1 cellular context compared by ENCODE assay signal in the genomic region with DNA sequence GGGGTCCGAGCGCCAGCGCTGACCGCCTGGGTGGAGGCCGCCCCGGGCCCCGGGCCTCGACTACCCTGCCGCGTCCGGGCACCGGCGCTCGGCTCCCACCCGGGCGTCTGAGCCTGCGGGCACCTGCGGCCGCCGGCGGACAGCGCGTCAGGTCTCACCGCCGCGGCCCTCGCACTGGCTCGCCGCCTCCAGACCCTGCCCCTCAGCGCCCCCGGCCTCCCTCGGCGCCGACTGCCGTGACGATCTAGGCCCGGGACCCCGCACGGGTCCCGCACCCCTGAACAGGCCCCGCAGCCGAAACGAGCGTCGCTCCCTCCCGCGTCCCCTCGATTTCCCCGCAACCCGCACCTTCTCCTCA.
A peak's percentile ranks its signal among the peaks of the same experiment; 100 is the strongest.
TF ChIP-seq lines count a peak whose summit lies in the region.

No MANE protein-coding gene starts in this region.

TF ChIP-seq in K562, 482 proteins besides CTCF, POLR2A, EP300 and RAD21 (continued from another document and continues in another):
- TF ChIP-seq HSF4 (CRISPR knock-in tag; IDR thresholded peaks at IDR 0.05; ENCODE audit: borderline replicate concordance) (no peak), ZNF507 (tag; conservative IDR thresholded peaks at IDR 0.05) (no peak), PCBP1 (IDR thresholded peaks at IDR 0.05; ENCODE audit: low read depth, low read length, poor library complexity, severe bottlenecking) (peak; percentile 86), ATF1 (CRISPR knock-in tag; IDR thresholded peaks at IDR 0.05) (no peak), ATF1 (tag; IDR thresholded peaks at IDR 0.05) (no peak), NUFIP1 (IDR thresholded peaks at IDR 0.05; ENCODE audit: partially characterized antibody) (no peak), ZC3H8 (IDR thresholded peaks at IDR 0.05) (no peak), TEAD4 (IDR thresholded peaks at IDR 0.05; ENCODE audit: low read length) (no peak), TEAD4 (CRISPR knock-in tag; IDR thresholded peaks at IDR 0.05; ENCODE audit: borderline replicate concordance) (no peak), SREBF1 (IDR thresholded peaks at IDR 0.05; ENCODE audit: borderline replicate concordance, low read depth, low read length) (no peak), KDM5B (IDR thresholded peaks at IDR 0.05; ENCODE audit: insufficient replicate concordance, low read depth, low read length) (no peak), NFXL1 (CRISPR knock-in tag; IDR thresholded peaks at IDR 0.05) (no peak), SIN3B (IDR thresholded peaks at IDR 0.05; ENCODE audit: low read depth) (0 out of 2 replicates have a peak, but pooled peaks have one; percentile 21), TFAP4 (CRISPR knock-in tag; IDR thresholded peaks at IDR 0.05; ENCODE audit: borderline replicate concordance) (no peak), KLF13 (tag; IDR thresholded peaks at IDR 0.05; ENCODE audit: borderline replicate concordance, low read depth) (0 out of 2 replicates have a peak, but pooled peaks have one; percentile 7), HDAC3 (IDR thresholded peaks at IDR 0.05; ENCODE audit: borderline replicate concordance, partially characterized antibody) (no peak), ZNF24 (IDR thresholded peaks at IDR 0.05) (0 out of 2 replicates have a peak, but pooled peaks have one; percentile 12), ZNF23 (CRISPR knock-in tag; IDR thresholded peaks at IDR 0.05) (no peak), LCOR (CRISPR knock-in tag; IDR thresholded peaks at IDR 0.05) (no peak), NFYB (IDR thresholded peaks at IDR 0.05; ENCODE audit: extremely low read depth, insufficient read length) (no peak), BRD4 (IDR thresholded peaks at IDR 0.05) (no peak), HLTF (IDR thresholded peaks at IDR 0.05) (no peak), SUPT5H (IDR thresholded peaks at IDR 0.05) (no peak), DMBX1 (CRISPR knock-in tag; IDR thresholded peaks at IDR 0.05; ENCODE audit: borderline replicate concordance) (peak; percentile 49; the same call in 1 of the 2 replicates), ZNF124 (CRISPR knock-in tag; IDR thresholded peaks at IDR 0.05) (no peak), ZBED1 (IDR thresholded peaks at IDR 0.05) (no peak), KAT7 (CRISPR knock-in tag; IDR thresholded peaks at IDR 0.05; ENCODE audit: borderline replicate concordance) (no peak; the same call in 1 of the 2 replicates), HMBOX1 (IDR thresholded peaks at IDR 0.05) (no peak), SMAD3 (CRISPR knock-in tag; conservative IDR thresholded peaks at IDR 0.05) (no peak), STAT6 (CRISPR knock-in tag; IDR thresholded peaks at IDR 0.05) (no peak), NR2F6 (CRISPR knock-in tag; IDR thresholded peaks at IDR 0.05) (no peak), ZNF354B (CRISPR knock-in tag; IDR thresholded peaks at IDR 0.05) (no peak), HOXB6 (CRISPR knock-in tag; IDR thresholded peaks at IDR 0.05; ENCODE audit: borderline replicate concordance) (no peak), BMI1 (IDR thresholded peaks at IDR 0.05; ENCODE audit: low read length) (no peak)
- TF ChIP-seq, protein P1, sequence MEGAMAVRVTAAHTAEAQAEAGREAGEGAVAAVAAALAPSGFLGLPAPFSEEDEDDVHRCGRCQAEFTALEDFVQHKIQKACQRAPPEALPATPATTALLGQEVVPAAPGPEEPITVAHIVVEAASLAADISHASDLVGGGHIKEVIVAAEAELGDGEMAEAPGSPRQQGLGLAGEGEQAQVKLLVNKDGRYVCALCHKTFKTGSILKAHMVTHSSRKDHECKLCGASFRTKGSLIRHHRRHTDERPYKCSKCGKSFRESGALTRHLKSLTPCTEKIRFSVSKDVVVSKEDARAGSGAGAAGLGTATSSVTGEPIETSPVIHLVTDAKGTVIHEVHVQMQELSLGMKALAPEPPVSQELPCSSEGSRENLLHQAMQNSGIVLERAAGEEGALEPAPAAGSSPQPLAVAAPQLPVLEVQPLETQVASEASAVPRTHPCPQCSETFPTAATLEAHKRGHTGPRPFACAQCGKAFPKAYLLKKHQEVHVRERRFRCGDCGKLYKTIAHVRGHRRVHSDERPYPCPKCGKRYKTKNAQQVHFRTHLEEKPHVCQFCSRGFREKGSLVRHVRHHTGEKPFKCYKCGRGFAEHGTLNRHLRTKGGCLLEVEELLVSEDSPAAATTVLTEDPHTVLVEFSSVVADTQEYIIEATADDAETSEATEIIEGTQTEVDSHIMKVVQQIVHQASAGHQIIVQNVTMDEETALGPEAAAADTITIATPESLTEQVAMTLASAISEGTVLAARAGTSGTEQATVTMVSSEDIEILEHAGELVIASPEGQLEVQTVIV (CRISPR knock-in tag; IDR thresholded peaks at IDR 0.05; ENCODE audit: borderline replicate concordance), result no peak
- TF ChIP-seq, protein P2, sequence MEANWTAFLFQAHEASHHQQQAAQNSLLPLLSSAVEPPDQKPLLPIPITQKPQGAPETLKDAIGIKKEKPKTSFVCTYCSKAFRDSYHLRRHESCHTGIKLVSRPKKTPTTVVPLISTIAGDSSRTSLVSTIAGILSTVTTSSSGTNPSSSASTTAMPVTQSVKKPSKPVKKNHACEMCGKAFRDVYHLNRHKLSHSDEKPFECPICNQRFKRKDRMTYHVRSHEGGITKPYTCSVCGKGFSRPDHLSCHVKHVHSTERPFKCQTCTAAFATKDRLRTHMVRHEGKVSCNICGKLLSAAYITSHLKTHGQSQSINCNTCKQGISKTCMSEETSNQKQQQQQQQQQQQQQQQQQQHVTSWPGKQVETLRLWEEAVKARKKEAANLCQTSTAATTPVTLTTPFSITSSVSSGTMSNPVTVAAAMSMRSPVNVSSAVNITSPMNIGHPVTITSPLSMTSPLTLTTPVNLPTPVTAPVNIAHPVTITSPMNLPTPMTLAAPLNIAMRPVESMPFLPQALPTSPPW (CRISPR knock-in tag; IDR thresholded peaks at IDR 0.05), result no peak
- TF ChIP-seq, protein P3, sequence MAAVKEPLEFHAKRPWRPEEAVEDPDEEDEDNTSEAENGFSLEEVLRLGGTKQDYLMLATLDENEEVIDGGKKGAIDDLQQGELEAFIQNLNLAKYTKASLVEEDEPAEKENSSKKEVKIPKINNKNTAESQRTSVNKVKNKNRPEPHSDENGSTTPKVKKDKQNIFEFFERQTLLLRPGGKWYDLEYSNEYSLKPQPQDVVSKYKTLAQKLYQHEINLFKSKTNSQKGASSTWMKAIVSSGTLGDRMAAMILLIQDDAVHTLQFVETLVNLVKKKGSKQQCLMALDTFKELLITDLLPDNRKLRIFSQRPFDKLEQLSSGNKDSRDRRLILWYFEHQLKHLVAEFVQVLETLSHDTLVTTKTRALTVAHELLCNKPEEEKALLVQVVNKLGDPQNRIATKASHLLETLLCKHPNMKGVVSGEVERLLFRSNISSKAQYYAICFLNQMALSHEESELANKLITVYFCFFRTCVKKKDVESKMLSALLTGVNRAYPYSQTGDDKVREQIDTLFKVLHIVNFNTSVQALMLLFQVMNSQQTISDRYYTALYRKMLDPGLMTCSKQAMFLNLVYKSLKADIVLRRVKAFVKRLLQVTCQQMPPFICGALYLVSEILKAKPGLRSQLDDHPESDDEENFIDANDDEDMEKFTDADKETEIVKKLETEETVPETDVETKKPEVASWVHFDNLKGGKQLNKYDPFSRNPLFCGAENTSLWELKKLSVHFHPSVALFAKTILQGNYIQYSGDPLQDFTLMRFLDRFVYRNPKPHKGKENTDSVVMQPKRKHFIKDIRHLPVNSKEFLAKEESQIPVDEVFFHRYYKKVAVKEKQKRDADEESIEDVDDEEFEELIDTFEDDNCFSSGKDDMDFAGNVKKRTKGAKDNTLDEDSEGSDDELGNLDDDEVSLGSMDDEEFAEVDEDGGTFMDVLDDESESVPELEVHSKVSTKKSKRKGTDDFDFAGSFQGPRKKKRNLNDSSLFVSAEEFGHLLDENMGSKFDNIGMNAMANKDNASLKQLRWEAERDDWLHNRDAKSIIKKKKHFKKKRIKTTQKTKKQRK (IDR thresholded peaks at IDR 0.05; ENCODE audit: borderline replicate concordance, low read depth, low read length), result no peak
- TF ChIP-seq, protein P4, sequence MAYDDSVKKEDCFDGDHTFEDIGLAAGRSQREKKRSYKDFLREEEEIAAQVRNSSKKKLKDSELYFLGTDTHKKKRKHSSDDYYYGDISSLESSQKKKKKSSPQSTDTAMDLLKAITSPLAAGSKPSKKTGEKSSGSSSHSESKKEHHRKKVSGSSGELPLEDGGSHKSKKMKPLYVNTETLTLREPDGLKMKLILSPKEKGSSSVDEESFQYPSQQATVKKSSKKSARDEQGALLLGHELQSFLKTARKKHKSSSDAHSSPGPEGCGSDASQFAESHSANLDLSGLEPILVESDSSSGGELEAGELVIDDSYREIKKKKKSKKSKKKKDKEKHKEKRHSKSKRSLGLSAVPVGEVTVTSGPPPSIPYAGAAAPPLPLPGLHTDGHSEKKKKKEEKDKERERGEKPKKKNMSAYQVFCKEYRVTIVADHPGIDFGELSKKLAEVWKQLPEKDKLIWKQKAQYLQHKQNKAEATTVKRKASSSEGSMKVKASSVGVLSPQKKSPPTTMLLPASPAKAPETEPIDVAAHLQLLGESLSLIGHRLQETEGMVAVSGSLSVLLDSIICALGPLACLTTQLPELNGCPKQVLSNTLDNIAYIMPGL (CRISPR knock-in tag; IDR thresholded peaks at IDR 0.05), result no peak; the same call in 1 of the 2 replicates
- TF ChIP-seq, protein P5, sequence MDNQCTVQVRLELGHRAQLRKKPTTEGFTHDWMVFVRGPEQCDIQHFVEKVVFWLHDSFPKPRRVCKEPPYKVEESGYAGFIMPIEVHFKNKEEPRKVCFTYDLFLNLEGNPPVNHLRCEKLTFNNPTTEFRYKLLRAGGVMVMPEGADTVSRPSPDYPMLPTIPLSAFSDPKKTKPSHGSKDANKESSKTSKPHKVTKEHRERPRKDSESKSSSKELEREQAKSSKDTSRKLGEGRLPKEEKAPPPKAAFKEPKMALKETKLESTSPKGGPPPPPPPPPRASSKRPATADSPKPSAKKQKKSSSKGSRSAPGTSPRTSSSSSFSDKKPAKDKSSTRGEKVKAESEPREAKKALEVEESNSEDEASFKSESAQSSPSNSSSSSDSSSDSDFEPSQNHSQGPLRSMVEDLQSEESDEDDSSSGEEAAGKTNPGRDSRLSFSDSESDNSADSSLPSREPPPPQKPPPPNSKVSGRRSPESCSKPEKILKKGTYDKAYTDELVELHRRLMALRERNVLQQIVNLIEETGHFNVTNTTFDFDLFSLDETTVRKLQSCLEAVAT (IDR thresholded peaks at IDR 0.05), result peak in 1 of 2 experiments; percentile 18; a peak in 1 of 4 replicates
- TF ChIP-seq, protein P6, sequence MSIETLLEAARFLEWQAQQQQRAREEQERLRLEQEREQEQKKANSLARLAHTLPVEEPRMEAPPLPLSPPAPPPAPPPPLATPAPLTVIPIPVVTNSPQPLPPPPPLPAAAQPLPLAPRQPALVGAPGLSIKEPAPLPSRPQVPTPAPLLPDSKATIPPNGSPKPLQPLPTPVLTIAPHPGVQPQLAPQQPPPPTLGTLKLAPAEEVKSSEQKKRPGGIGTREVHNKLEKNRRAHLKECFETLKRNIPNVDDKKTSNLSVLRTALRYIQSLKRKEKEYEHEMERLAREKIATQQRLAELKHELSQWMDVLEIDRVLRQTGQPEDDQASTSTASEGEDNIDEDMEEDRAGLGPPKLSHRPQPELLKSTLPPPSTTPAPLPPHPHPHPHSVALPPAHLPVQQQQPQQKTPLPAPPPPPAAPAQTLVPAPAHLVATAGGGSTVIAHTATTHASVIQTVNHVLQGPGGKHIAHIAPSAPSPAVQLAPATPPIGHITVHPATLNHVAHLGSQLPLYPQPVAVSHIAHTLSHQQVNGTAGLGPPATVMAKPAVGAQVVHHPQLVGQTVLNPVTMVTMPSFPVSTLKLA (conservative IDR thresholded peaks at IDR 0.05), result no peak
- TF ChIP-seq, protein P7, sequence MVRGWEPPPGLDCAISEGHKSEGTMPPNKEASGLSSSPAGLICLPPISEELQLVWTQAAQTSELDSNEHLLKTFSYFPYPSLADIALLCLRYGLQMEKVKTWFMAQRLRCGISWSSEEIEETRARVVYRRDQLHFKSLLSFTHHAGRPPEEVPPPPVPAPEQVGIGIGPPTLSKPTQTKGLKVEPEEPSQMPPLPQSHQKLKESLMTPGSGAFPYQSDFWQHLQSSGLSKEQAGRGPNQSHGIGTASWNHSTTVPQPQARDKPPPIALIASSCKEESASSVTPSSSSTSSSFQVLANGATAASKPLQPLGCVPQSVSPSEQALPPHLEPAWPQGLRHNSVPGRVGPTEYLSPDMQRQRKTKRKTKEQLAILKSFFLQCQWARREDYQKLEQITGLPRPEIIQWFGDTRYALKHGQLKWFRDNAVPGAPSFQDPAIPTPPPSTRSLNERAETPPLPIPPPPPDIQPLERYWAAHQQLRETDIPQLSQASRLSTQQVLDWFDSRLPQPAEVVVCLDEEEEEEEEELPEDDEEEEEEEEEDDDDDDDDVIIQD (CRISPR knock-in tag; IDR thresholded peaks at IDR 0.05), result no peak
- TF ChIP-seq, protein P8, sequence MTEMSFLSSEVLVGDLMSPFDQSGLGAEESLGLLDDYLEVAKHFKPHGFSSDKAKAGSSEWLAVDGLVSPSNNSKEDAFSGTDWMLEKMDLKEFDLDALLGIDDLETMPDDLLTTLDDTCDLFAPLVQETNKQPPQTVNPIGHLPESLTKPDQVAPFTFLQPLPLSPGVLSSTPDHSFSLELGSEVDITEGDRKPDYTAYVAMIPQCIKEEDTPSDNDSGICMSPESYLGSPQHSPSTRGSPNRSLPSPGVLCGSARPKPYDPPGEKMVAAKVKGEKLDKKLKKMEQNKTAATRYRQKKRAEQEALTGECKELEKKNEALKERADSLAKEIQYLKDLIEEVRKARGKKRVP (CRISPR knock-in tag; IDR thresholded peaks at IDR 0.05), result no peak
